ENCODE assay signal across 14 cellular contexts in the genomic region with DNA sequence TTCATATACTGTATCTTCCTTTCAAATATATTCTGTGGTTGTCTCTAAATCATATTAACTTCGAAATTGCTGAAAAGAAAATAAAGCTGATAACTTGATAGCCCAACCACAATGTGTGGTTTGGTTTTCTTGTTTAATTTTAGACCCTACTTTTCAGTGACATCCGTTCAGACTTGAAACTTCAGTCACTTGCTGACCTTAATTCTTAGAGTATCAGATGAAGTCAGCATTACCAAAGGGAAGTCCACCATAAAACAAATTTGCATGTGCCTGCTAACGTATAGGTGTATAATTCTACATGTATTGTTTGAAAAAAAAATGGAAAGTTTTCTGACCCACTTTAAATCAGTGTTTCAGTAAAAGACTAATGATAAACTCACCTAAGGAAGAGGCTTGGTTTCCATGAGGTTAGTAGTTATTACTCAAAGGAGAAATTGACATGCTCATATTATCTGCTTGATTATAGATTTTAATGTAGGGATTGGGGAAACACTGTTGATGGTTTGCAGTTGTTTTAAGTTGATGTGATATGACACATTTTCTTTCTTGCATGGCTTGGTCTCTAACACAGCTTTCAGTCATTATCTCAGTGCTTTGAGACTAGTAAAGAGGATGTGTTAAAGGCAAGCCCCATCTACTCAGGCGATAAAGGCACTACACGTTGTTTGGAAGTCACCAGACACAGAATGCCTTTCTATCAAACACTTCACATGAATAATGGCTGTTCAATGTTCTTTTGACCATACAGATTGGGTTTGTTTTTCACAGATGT.
DNase-seq lines count a peak whose midpoint lies in the region; ATAC-seq and FAIRE-seq lines count a peak whose summit lies in the region.
"Had no signal": no experiment of that assay in that cellular context is flagged by ENCODE, and none has a peak within 500 bp of the region (broad histone marks: within the 10 kb centered on the region; RNA-seq: fewer than 3 reads in every experiment).

No MANE protein-coding gene starts in this region.

- intact Hi-C loops in head of caudate nucleus (cut with DNase I) = no loop called here

- FAIRE-seq in GM18507 (lab: Jason Lieb, UNC) = peak; percentile 82
- FAIRE-seq: colon, kidney had no signal

- no peak for DNase-seq in GM18507 (ENCODE audit: extremely low spot score, insufficient read length, low read depth)
- no peak for DNase-seq in NCI-H226
- no peak for DNase-seq in NCI-H1417 (lab: John Stamatoyannopoulos, UW)
- no peak for DNase-seq in NCI-H748 (lab: John Stamatoyannopoulos, UW; ENCODE audit: unreplicated experiment)
- no peak for DNase-seq in head of caudate nucleus
- DNase-seq: activated naive CD4-positive, alpha-beta T cell treated with anti-CD3 and anti-CD28 coated beads, Interleukin-2, amount 50 U/mL, for 16 hours; C1 segment of cervical spinal cord; kidney; NCI-H82; stimulated activated CD4-positive, alpha-beta T cell treated with anti-CD3 and anti-CD28 coated beads, Interleukin-15, amount 100 ng/mL, for 24 hours had no signal

- ATAC-seq in GM19463 (IDR thresholded peaks at IDR 0.05; ENCODE audit: unreplicated experiment) (peak; percentile 55), HG02938 (IDR thresholded peaks at IDR 0.05; ENCODE audit: unreplicated experiment) (peak; percentile 75), HG03575 (IDR thresholded peaks at IDR 0.05; ENCODE audit: extremely low read depth, insufficient number of reproducible peaks, low FRiP score, unreplicated experiment) (peak; percentile 89)
